Comparison of ENCODE assay signal across 18 cellular contexts in genomic region chr14:68518180-68518579, GRCh38.
DNase-seq lines count a peak whose midpoint lies in the region; ATAC-seq and TF ChIP-seq lines count a peak whose summit lies in the region.
"Had no signal": no experiment of that assay in that cellular context is flagged by ENCODE, and none has a peak within 500 bp of the region (broad histone marks: within the 10 kb centered on the region; RNA-seq: fewer than 3 reads in every experiment).

No MANE protein-coding gene starts in this region.

- peak; percentile 16 for ATAC-seq in Right ventricle myocardium superior (ENCODE audit: poor library complexity)
- ATAC-seq: activated CD8-positive, alpha-beta T cell treated with anti-CD3 and anti-CD28 coated beads, Interleukin-2, amount 10 ng/mL, durations not matched to agents 7 days and 5 days; activated T-cell treated with anti-CD3 and anti-CD28 coated beads, Interleukin-2, amount 50 U/mL, for 4 hours; left lung had no signal

- no peak for TF ChIP-seq POLR2A in vagina (IDR thresholded peaks at IDR 0.05)

- H3K79me2 ChIP-seq in hepatocyte = no peaks in the 10 kb centered on the region

- H4K20me1 ChIP-seq in hepatocyte (ENCODE audit: insufficient read depth, poor library complexity, severe bottlenecking) = no peaks in the 10 kb centered on the region

- H3K4me3 Mint-ChIP-seq in progenitor cell of endocrine pancreas (ENCODE audit: low read depth) (no peak overlapping the region), CD14-positive monocyte (no peak overlapping the region)
- H3K4me3 Mint-ChIP-seq: activated CD8-positive, alpha-beta T cell treated with anti-CD3 and anti-CD28 coated beads, Interleukin-2, amount 10 ng/mL, durations not matched to agents 7 days and 5 days; activated naive CD4-positive, alpha-beta T cell treated with anti-CD3 and anti-CD28 coated beads for 36 hours; activated T-cell treated with anti-CD3 and anti-CD28 coated beads, Interleukin-2, amount 50 U/mL, for 4 hours; stimulated activated naive CD8-positive, alpha-beta T cell treated with anti-CD3 and anti-CD28 coated beads, Interleukin-15, Interleukin-2, amounts not matched to agents 100 ng/mL and 50 ng/mL, for 24 hours had no signal

- H3K36me3 ChIP-seq in hepatocyte (replicated peaks; ENCODE audit: insufficient read depth, low read depth) = no peaks in the 10 kb centered on the region
- H3K36me3 ChIP-seq in vagina = no peaks in the 10 kb centered on the region
- H3K36me3 ChIP-seq: left lung had no signal

- H3K9me2 ChIP-seq in hepatocyte (replicated peaks; ENCODE audit: insufficient read depth) = no peaks in the 10 kb centered on the region

- no peaks in the 10 kb centered on the region for H3K9me3 ChIP-seq in hepatocyte (ENCODE audit: low read depth)
- H3K9me3 ChIP-seq in vagina = no peaks in the 10 kb centered on the region
- H3K9me3 ChIP-seq: left lung had no signal

- H3K9me3 Mint-ChIP-seq in progenitor cell of endocrine pancreas (ENCODE audit: low read depth) (no peaks in the 10 kb centered on the region), CD14-positive monocyte (peaks cover 0 to 1% (median 0%) of the 10 kb centered on the region in 7 donors)
- H3K9me3 Mint-ChIP-seq: activated naive CD4-positive, alpha-beta T cell treated with anti-CD3 and anti-CD28 coated beads for 36 hours; activated T-cell treated with anti-CD3 and anti-CD28 coated beads, Interleukin-2, amount 50 U/mL, for 4 hours; stimulated activated naive CD8-positive, alpha-beta T cell treated with anti-CD3 and anti-CD28 coated beads, Interleukin-15, Interleukin-2, amounts not matched to agents 100 ng/mL and 50 ng/mL, for 24 hours had no signal

- H3K27ac Mint-ChIP-seq in progenitor cell of endocrine pancreas (peak overlapping the region; percentile 97), CD14-positive monocyte (no peak overlapping the region)
- H3K27ac Mint-ChIP-seq: activated CD8-positive, alpha-beta T cell treated with anti-CD3 and anti-CD28 coated beads, Interleukin-2, amount 10 ng/mL, durations not matched to agents 7 days and 5 days; activated naive CD4-positive, alpha-beta T cell treated with anti-CD3 and anti-CD28 coated beads for 36 hours; stimulated activated naive CD8-positive, alpha-beta T cell treated with anti-CD3 and anti-CD28 coated beads, Interleukin-15, Interleukin-2, amounts not matched to agents 100 ng/mL and 50 ng/mL, for 24 hours had no signal

- H3K4me1 ChIP-seq in hepatocyte (ENCODE audit: insufficient read depth) (peaks cover 61% of the 10 kb centered on the region), vagina (peaks cover 83% of the 10 kb centered on the region)

- intact Hi-C loops in Right ventricle myocardium superior (cut with DNase I) (no loop called here), cardiac septum (cut with DNase I) (no loop called here), vagina (cut with DNase I) (no loop called here), CD14-positive monocyte (cut with micrococcal nuclease) (no loop called here)

- WGBS in hepatocyte (ENCODE audit: low lambda C conversion rate, missing lambda C conversion rate) = 92% methylated on average over 5 of the region's 8 CpGs

- H3K4me3 ChIP-seq in hepatocyte = no peak overlapping the region
- no peak overlapping the region for H3K4me3 ChIP-seq in vagina
- H3K4me3 ChIP-seq: left lung had no signal

- H3K4me1 Mint-ChIP-seq in progenitor cell of endocrine pancreas (ENCODE audit: low read depth) (peaks cover 71% of the 10 kb centered on the region), CD14-positive monocyte (peaks cover 25% of the 10 kb centered on the region)

- H2AFZ ChIP-seq in hepatocyte = no peak overlapping the region

- H3K27ac ChIP-seq in hepatocyte (peak overlapping the region; percentile 99), vagina (peak overlapping the region; percentile 79)

- H3K36me3 Mint-ChIP-seq in progenitor cell of endocrine pancreas (ENCODE audit: insufficient read depth) = peaks cover 1% of the 10 kb centered on the region
- no peaks in the 10 kb centered on the region for H3K36me3 Mint-ChIP-seq in CD14-positive monocyte

- no peaks in the 10 kb centered on the region for H3K27me3 ChIP-seq in hepatocyte
- no peaks in the 10 kb centered on the region for H3K27me3 ChIP-seq in vagina
- H3K27me3 ChIP-seq: left lung had no signal

- no peak for DNase-seq in Right ventricle myocardium superior
- no peak for DNase-seq in cardiac septum (ENCODE audit: low spot score)
- DNase-seq in hepatocyte (ENCODE audit: low spot score) = no peak
- peak; percentile 23 for DNase-seq in progenitor cell of endocrine pancreas (ENCODE audit: low spot score, unreplicated experiment)
- peak in 1 of 2 donors; percentile 89 for DNase-seq in vagina (ENCODE audit: extremely low spot score in 2 of 2)
- DNase-seq in activated T-cell treated with anti-CD3 and anti-CD28 coated beads, Interleukin-2, amount 50 U/mL, for 1 hour = no peak
- no peak for DNase-seq in CD14-positive monocyte (ENCODE audit: low spot score)
- DNase-seq in NCI-H1436 (lab: John Stamatoyannopoulos, UW) = no peak
- DNase-seq: activated CD8-positive, alpha-beta T cell treated with anti-CD3 and anti-CD28 coated beads, Interleukin-2, amount 10 ng/mL, durations not matched to agents 7 days and 5 days; activated naive CD4-positive, alpha-beta T cell treated with anti-CD3 and anti-CD28 coated beads for 36 hours; activated T-cell treated with anti-CD3 and anti-CD28 coated beads, Interleukin-2, amount 50 U/mL, for 4 hours; amygdala; effector memory CD4-positive, alpha-beta T cell; left lung; NCI-H1105 treated with DMSO at 0.1 percent for 48 hours; NCI-H524 treated with DMSO at 0.1 percent for 48 hours; RPMI8226 had no signal

- TF ChIP-seq CTCF in hepatocyte (IDR thresholded peaks at IDR 0.05; ENCODE audit: poor library complexity) = no peak
- TF ChIP-seq CTCF in progenitor cell of endocrine pancreas (IDR thresholded peaks at IDR 0.05; ENCODE audit: unreplicated experiment) = no peak
- TF ChIP-seq CTCF in vagina (IDR thresholded peaks at IDR 0.05) = no peak
- no peak for TF ChIP-seq CTCF in CD14-positive monocyte (IDR thresholded peaks at IDR 0.05)

- H3K4me2 ChIP-seq in hepatocyte = no peak overlapping the region

- no peaks in the 10 kb centered on the region for H3K27me3 Mint-ChIP-seq in progenitor cell of endocrine pancreas
- H3K27me3 Mint-ChIP-seq in CD14-positive monocyte (ENCODE audit: low read depth in 3 of 3) = peaks cover 0 to 3% (median 3%) of the 10 kb centered on the region in 3 donors
- H3K27me3 Mint-ChIP-seq: stimulated activated naive CD8-positive, alpha-beta T cell treated with anti-CD3 and anti-CD28 coated beads, Interleukin-15, Interleukin-2, amounts not matched to agents 100 ng/mL and 50 ng/mL, for 24 hours had no signal
